In the genomic region with DNA sequence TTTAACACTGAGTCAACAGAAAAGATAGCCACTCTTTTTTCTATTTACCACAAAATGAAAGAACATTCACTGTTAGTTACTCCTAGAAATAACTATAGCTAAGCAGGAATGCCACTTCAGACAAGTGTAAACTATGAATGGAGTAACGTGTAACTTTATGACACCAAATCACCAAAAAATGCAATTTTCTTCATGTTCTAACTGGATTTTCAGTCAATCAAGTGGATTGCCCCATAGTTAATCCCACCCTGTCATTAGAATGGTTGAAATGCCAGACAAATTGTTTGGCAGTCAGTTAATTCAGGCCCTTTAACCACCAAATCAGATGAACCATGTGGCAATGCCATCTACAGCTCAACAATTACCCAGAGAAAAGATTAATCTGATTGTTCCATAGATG, we compare ENCODE assay signal across 20 cellular contexts.
"Had no signal": no experiment of that assay in that cellular context is flagged by ENCODE, and none has a peak within 500 bp of the region (broad histone marks: within the 10 kb centered on the region; RNA-seq: fewer than 3 reads in every experiment).

No MANE protein-coding gene starts in this region.

- H3K27me3 ChIP-seq: brain microvascular endothelial cell, gastroesophageal sphincter had no signal

- H3K4me3 ChIP-seq: gastroesophageal sphincter, heart right ventricle, pancreas had no signal

- H3K27ac ChIP-seq: brain microvascular endothelial cell, epithelial cell of prostate, gastroesophageal sphincter, heart right ventricle, pancreas had no signal

- DNase-seq: activated B cell treated with CpG ODN at 0.5 μM for 24 hours; activated CD4-positive, alpha-beta T cell treated with anti-CD3 and anti-CD28 coated beads for 48 hours; activated CD8-positive, alpha-beta T cell treated with anti-CD3 and anti-CD28 coated beads for 36 hours; activated effector memory CD4-positive, alpha-beta T cell treated with anti-CD3 and anti-CD28 coated beads, Interleukin-2, amount 50 U/mL, for 16 hours; activated T-cell treated with anti-CD3 and anti-CD28 coated beads, Interleukin-2, amount 50 U/mL, for 48 hours; amniotic stem cell; brain microvascular endothelial cell; cortex of kidney; effector CD8-positive, alpha-beta T cell; heart right ventricle; islet precursor cell; mesenchymal stem cell; pancreas; T-helper 2 cell had no signal

- ATAC-seq: activated CD8-positive, alpha-beta T cell treated with anti-CD3 and anti-CD28 coated beads for 36 hours; gastroesophageal sphincter; heart right ventricle; left lobe of liver; pancreas; stimulated activated effector memory CD8-positive, alpha-beta T cell treated with anti-CD3 and anti-CD28 coated beads, Interleukin-12 subunit alpha, Interleukin-12 subunit beta, amount 100 ng/mL, for 72 hours had no signal

- H3K27ac Mint-ChIP-seq: activated B cell treated with CpG ODN at 0.5 μM for 24 hours; activated CD8-positive, alpha-beta T cell treated with anti-CD3 and anti-CD28 coated beads for 36 hours; activated naive CD4-positive, alpha-beta T cell treated with anti-CD3 and anti-CD28 coated beads, Interleukin-2, amount 50 U/mL, for 24 hours; nephron; stimulated activated effector memory CD8-positive, alpha-beta T cell treated with anti-CD3 and anti-CD28 coated beads, Interleukin-12 subunit alpha, Interleukin-12 subunit beta, amount 100 ng/mL, for 72 hours had no signal

- H3K27me3 Mint-ChIP-seq: activated B cell treated with CpG ODN at 0.5 μM for 24 hours; activated naive CD4-positive, alpha-beta T cell treated with anti-CD3 and anti-CD28 coated beads, Interleukin-2, amount 50 U/mL, for 24 hours had no signal

- H3K4me3 Mint-ChIP-seq: activated B cell treated with CpG ODN at 0.5 μM for 24 hours; activated CD8-positive, alpha-beta T cell treated with anti-CD3 and anti-CD28 coated beads for 36 hours; activated naive CD4-positive, alpha-beta T cell treated with anti-CD3 and anti-CD28 coated beads, Interleukin-2, amount 50 U/mL, for 24 hours; nephron; stimulated activated effector memory CD8-positive, alpha-beta T cell treated with anti-CD3 and anti-CD28 coated beads, Interleukin-12 subunit alpha, Interleukin-12 subunit beta, amount 100 ng/mL, for 72 hours had no signal

- H3K9me3 Mint-ChIP-seq: activated B cell treated with CpG ODN at 0.5 μM for 24 hours; activated CD8-positive, alpha-beta T cell treated with anti-CD3 and anti-CD28 coated beads for 36 hours; activated naive CD4-positive, alpha-beta T cell treated with anti-CD3 and anti-CD28 coated beads, Interleukin-2, amount 50 U/mL, for 24 hours; nephron; stimulated activated effector memory CD8-positive, alpha-beta T cell treated with anti-CD3 and anti-CD28 coated beads, Interleukin-12 subunit alpha, Interleukin-12 subunit beta, amount 100 ng/mL, for 72 hours had no signal

- H3K9me3 ChIP-seq: gastroesophageal sphincter, heart right ventricle, pancreas had no signal

- H3K36me3 ChIP-seq: brain microvascular endothelial cell, pancreas had no signal
